1 cellular context compared by ENCODE assay signal in the genomic region with DNA sequence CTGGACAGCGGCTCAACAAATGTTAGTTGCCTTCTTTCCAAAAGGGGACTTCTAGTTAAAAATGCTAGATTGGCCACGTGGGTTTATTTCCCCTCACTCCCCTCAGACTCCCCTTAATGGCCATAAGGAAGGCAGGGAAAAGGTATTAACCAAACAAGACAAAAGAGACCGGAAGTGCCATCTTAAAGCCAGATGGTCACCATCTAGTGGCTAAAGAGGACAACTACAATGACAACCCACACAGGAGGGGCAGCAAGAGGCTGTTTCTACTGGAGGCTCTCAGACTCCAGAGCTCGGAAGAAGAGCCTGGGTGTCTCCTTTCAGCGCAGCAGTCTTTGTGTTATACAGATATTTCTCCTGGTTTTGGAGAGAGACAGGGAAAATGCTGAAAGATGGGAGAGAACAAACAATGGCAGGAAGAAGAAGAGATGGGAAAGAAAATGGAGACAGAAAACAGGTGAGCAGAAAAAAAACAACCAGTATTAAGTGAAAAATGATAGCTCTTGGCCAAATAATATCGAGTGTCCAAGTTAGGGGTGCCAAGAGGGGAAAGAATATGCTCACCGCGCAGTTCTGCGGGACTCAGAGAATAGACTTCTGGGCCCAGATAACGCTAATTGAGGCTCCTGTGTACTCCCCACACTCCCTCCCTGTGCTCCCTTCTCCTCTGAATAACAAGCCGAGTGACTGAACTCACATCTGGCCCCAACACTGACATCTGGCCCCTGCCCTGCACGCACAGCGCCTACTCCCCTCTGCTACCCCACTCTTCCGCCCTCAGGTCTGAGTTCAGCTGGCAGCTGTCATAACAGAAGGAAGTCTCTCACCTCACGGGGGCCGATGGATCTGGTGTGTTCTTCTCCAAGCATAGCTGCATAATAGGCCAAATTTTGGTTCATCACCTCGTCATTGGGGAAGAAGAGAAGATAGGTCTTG.
A peak's percentile ranks its signal among the peaks of the same experiment; 100 is the strongest.
TF ChIP-seq lines count a peak whose summit lies in the region.

No MANE protein-coding gene starts in this region.

TF ChIP-seq in GM12878, 131 proteins besides CTCF, POLR2A, EP300 and RAD21 (continues in another document):
- TF ChIP-seq BCL11A (IDR thresholded peaks at IDR 0.05; ENCODE audit: low read depth, low read length) (no peak), GABPA (IDR thresholded peaks at IDR 0.05; ENCODE audit: low read depth) (peak; percentile 39; the same call in 1 of the 2 replicates), YY1 (IDR thresholded peaks at IDR 0.05; ENCODE audit: low read depth, low read length) (peak; percentile 60; the same call in 1 of the 2 replicates), CHD4 (IDR thresholded peaks at IDR 0.05) (no peak), SMC3 (IDR thresholded peaks at IDR 0.05; ENCODE audit: borderline replicate concordance, low read length) (peak; percentile 67), TCF7 (IDR thresholded peaks at IDR 0.05; ENCODE audit: borderline replicate concordance) (no peak), JUNB (IDR thresholded peaks at IDR 0.05) (no peak), ZNF207 (IDR thresholded peaks at IDR 0.05; ENCODE audit: borderline replicate concordance) (no peak), CBX3 (IDR thresholded peaks at IDR 0.05; ENCODE audit: borderline replicate concordance, low read depth) (no peak), SUZ12 (IDR thresholded peaks at IDR 0.05; ENCODE audit: unreplicated experiment) (no peak), STAT3 (IDR thresholded peaks at IDR 0.05; ENCODE audit: low read depth, low read length) (no peak), TCF12 (IDR thresholded peaks at IDR 0.05; ENCODE audit: low read depth, low read length) (no peak), LARP7 (IDR thresholded peaks at IDR 0.05) (no peak), KAT2A (conservative IDR thresholded peaks at IDR 0.05; ENCODE audit: control insufficient read depth, low read depth, low read length) (no peak), SREBF2 (IDR thresholded peaks at IDR 0.05; ENCODE audit: low read length) (no peak), NR2F1 (conservative IDR thresholded peaks at IDR 0.05) (no peak), JUND (IDR thresholded peaks at IDR 0.05; ENCODE audit: low read depth, low read length) (no peak), PAX8 (IDR thresholded peaks at IDR 0.05) (no peak)
- TF ChIP-seq, protein P1, sequence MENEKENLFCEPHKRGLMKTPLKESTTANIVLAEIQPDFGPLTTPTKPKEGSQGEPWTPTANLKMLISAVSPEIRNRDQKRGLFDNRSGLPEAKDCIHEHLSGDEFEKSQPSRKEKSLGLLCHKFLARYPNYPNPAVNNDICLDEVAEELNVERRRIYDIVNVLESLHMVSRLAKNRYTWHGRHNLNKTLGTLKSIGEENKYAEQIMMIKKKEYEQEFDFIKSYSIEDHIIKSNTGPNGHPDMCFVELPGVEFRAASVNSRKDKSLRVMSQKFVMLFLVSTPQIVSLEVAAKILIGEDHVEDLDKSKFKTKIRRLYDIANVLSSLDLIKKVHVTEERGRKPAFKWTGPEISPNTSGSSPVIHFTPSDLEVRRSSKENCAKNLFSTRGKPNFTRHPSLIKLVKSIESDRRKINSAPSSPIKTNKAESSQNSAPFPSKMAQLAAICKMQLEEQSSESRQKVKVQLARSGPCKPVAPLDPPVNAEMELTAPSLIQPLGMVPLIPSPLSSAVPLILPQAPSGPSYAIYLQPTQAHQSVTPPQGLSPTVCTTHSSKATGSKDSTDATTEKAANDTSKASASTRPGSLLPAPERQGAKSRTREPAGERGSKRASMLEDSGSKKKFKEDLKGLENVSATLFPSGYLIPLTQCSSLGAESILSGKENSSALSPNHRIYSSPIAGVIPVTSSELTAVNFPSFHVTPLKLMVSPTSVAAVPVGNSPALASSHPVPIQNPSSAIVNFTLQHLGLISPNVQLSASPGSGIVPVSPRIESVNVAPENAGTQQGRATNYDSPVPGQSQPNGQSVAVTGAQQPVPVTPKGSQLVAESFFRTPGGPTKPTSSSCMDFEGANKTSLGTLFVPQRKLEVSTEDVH (IDR thresholded peaks at IDR 0.05; ENCODE audit: low read depth, partially characterized antibody), result no peak
- TF ChIP-seq, protein P2, sequence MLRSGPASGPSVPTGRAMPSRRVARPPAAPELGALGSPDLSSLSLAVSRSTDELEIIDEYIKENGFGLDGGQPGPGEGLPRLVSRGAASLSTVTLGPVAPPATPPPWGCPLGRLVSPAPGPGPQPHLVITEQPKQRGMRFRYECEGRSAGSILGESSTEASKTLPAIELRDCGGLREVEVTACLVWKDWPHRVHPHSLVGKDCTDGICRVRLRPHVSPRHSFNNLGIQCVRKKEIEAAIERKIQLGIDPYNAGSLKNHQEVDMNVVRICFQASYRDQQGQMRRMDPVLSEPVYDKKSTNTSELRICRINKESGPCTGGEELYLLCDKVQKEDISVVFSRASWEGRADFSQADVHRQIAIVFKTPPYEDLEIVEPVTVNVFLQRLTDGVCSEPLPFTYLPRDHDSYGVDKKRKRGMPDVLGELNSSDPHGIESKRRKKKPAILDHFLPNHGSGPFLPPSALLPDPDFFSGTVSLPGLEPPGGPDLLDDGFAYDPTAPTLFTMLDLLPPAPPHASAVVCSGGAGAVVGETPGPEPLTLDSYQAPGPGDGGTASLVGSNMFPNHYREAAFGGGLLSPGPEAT (IDR thresholded peaks at IDR 0.05; ENCODE audit: low read depth), result no peak
- TF ChIP-seq, protein P3, sequence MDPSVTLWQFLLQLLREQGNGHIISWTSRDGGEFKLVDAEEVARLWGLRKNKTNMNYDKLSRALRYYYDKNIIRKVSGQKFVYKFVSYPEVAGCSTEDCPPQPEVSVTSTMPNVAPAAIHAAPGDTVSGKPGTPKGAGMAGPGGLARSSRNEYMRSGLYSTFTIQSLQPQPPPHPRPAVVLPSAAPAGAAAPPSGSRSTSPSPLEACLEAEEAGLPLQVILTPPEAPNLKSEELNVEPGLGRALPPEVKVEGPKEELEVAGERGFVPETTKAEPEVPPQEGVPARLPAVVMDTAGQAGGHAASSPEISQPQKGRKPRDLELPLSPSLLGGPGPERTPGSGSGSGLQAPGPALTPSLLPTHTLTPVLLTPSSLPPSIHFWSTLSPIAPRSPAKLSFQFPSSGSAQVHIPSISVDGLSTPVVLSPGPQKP (IDR thresholded peaks at IDR 0.05; ENCODE audit: low read depth, low read length), result peak; percentile 95
- TF ChIP-seq, protein P4, sequence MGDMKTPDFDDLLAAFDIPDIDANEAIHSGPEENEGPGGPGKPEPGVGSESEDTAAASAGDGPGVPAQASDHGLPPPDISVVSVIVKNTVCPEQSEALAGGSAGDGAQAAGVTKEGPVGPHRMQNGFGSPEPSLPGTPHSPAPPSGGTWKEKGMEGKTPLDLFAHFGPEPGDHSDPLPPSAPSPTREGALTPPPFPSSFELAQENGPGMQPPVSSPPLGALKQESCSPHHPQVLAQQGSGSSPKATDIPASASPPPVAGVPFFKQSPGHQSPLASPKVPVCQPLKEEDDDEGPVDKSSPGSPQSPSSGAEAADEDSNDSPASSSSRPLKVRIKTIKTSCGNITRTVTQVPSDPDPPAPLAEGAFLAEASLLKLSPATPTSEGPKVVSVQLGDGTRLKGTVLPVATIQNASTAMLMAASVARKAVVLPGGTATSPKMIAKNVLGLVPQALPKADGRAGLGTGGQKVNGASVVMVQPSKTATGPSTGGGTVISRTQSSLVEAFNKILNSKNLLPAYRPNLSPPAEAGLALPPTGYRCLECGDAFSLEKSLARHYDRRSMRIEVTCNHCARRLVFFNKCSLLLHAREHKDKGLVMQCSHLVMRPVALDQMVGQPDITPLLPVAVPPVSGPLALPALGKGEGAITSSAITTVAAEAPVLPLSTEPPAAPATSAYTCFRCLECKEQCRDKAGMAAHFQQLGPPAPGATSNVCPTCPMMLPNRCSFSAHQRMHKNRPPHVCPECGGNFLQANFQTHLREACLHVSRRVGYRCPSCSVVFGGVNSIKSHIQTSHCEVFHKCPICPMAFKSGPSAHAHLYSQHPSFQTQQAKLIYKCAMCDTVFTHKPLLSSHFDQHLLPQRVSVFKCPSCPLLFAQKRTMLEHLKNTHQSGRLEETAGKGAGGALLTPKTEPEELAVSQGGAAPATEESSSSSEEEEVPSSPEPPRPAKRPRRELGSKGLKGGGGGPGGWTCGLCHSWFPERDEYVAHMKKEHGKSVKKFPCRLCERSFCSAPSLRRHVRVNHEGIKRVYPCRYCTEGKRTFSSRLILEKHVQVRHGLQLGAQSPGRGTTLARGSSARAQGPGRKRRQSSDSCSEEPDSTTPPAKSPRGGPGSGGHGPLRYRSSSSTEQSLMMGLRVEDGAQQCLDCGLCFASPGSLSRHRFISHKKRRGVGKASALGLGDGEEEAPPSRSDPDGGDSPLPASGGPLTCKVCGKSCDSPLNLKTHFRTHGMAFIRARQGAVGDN (IDR thresholded peaks at IDR 0.05), result no peak
- TF ChIP-seq, protein P5, sequence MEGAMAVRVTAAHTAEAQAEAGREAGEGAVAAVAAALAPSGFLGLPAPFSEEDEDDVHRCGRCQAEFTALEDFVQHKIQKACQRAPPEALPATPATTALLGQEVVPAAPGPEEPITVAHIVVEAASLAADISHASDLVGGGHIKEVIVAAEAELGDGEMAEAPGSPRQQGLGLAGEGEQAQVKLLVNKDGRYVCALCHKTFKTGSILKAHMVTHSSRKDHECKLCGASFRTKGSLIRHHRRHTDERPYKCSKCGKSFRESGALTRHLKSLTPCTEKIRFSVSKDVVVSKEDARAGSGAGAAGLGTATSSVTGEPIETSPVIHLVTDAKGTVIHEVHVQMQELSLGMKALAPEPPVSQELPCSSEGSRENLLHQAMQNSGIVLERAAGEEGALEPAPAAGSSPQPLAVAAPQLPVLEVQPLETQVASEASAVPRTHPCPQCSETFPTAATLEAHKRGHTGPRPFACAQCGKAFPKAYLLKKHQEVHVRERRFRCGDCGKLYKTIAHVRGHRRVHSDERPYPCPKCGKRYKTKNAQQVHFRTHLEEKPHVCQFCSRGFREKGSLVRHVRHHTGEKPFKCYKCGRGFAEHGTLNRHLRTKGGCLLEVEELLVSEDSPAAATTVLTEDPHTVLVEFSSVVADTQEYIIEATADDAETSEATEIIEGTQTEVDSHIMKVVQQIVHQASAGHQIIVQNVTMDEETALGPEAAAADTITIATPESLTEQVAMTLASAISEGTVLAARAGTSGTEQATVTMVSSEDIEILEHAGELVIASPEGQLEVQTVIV (IDR thresholded peaks at IDR 0.05; ENCODE audit: borderline replicate concordance, partially characterized antibody), result no peak
- TF ChIP-seq, protein P6, sequence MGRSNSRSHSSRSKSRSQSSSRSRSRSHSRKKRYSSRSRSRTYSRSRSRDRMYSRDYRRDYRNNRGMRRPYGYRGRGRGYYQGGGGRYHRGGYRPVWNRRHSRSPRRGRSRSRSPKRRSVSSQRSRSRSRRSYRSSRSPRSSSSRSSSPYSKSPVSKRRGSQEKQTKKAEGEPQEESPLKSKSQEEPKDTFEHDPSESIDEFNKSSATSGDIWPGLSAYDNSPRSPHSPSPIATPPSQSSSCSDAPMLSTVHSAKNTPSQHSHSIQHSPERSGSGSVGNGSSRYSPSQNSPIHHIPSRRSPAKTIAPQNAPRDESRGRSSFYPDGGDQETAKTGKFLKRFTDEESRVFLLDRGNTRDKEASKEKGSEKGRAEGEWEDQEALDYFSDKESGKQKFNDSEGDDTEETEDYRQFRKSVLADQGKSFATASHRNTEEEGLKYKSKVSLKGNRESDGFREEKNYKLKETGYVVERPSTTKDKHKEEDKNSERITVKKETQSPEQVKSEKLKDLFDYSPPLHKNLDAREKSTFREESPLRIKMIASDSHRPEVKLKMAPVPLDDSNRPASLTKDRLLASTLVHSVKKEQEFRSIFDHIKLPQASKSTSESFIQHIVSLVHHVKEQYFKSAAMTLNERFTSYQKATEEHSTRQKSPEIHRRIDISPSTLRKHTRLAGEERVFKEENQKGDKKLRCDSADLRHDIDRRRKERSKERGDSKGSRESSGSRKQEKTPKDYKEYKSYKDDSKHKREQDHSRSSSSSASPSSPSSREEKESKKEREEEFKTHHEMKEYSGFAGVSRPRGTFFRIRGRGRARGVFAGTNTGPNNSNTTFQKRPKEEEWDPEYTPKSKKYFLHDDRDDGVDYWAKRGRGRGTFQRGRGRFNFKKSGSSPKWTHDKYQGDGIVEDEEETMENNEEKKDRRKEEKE (IDR thresholded peaks at IDR 0.05), result no peak
- TF ChIP-seq, protein P7, sequence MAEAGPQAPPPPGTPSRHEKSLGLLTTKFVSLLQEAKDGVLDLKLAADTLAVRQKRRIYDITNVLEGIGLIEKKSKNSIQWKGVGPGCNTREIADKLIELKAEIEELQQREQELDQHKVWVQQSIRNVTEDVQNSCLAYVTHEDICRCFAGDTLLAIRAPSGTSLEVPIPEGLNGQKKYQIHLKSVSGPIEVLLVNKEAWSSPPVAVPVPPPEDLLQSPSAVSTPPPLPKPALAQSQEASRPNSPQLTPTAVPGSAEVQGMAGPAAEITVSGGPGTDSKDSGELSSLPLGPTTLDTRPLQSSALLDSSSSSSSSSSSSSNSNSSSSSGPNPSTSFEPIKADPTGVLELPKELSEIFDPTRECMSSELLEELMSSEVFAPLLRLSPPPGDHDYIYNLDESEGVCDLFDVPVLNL (IDR thresholded peaks at IDR 0.05; ENCODE audit: low read depth, low read length), result no peak
- TF ChIP-seq, protein P8, sequence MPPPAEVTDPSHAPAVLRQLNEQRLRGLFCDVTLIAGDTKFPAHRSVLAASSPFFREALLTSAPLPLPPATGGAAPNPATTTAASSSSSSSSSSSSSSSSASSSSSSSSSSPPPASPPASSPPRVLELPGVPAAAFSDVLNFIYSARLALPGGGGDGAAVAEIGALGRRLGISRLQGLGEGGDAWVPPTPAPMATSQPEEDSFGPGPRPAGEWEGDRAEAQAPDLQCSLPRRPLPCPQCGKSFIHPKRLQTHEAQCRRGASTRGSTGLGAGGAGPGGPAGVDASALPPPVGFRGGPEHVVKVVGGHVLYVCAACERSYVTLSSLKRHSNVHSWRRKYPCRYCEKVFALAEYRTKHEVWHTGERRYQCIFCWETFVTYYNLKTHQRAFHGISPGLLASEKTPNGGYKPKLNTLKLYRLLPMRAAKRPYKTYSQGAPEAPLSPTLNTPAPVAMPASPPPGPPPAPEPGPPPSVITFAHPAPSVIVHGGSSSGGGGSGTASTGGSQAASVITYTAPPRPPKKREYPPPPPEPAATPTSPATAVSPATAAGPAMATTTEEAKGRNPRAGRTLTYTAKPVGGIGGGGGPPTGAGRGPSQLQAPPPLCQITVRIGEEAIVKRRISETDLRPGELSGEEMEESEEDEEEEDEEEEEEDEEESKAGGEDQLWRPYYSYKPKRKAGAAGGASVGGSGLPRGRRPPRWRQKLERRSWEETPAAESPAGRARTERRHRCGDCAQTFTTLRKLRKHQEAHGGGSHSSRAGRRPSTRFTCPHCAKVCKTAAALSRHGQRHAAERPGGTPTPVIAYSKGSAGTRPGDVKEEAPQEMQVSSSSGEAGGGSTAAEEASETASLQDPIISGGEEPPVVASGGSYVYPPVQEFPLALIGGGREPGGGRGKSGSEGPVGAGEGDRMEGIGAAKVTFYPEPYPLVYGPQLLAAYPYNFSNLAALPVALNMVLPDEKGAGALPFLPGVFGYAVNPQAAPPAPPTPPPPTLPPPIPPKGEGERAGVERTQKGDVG (CRISPR knock-in tag; IDR thresholded peaks at IDR 0.05), result no peak
